Comparison of ENCODE assay signal across 30 cellular contexts in the genomic region with DNA sequence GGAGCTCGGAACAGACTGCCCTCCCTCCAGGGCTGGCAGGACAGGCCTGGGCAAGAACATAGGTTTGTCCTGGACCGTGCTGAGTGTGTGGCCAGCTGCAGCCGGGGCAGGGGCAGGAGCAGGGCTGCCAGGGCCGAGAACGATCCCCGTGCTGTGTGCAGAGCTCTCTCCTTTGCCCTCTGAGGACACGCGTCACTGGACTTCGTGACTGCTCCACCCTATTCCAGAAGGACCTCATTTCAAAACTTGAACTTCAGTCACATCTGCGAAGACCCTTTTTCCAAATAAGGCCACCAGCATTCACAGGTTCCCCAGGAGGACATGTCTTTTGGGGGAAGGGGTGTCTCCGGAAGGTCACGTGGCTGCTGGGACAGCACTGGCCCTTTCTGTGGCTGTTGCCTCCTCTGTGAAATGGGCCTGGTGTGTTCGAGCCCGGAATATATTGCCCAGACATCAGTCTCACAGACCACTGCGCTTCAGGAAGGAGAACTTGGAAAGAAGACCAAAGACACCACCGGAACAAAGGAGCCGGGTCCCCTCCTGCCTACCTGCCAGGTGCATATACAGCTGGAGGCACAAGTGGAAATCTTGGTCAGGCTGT. TPM values are rescaled to one million over a fixed set of nuclear protein-coding genes. Genes with fewer than 3 reads are reported as not detected.
A peak's percentile ranks its signal among the peaks of the same experiment; 100 is the strongest.
DNase-seq lines count a peak whose midpoint lies in the region; ATAC-seq, FAIRE-seq and TF ChIP-seq lines count a peak whose summit lies in the region.
"Had no signal": no experiment of that assay in that cellular context is flagged by ENCODE, and none has a peak within 500 bp of the region (broad histone marks: within the 10 kb centered on the region; RNA-seq: fewer than 3 reads in every experiment).

No MANE protein-coding gene starts in this region.

- H4K91ac ChIP-seq in IMR-90 (ENCODE audit: insufficient read depth, low read depth, low read length) = no peak overlapping the region

- POLR2A ChIA-PET in IMR-90 (lab: Charles Lee; ENCODE audit: unreplicated experiment) = no interaction called here

- no peak overlapping the region for H2AFZ ChIP-seq in IMR-90 (replicated peaks; ENCODE audit: low read length, poor library complexity)

- no peak overlapping the region for H2AK5ac ChIP-seq in IMR-90 (ENCODE audit: low read depth, low read length)

- FAIRE-seq in small intestine (lab: Jason Lieb, UNC) = no peak
- FAIRE-seq: urothelium cell line had no signal

- CTCF ChIA-PET in activated naive CD4-positive, alpha-beta T cell treated with anti-CD3 and anti-CD28 coated beads, Interleukin-2, amount 10 ng/mL, durations not matched to agents 7 days and 5 days (lab: Charles Lee) = interaction anchor here (1.0 kb wide), 1 partner anchor 63 kb away, joined by 4 read pairs; no protein-coding TSS in a partner anchor
- CTCF ChIA-PET in IMR-90 (lab: Yijun Ruan, JAX) = no interaction called here

- peaks cover 24% of the 10 kb centered on the region for H3K4me1 Mint-ChIP-seq in activated naive CD4-positive, alpha-beta T cell treated with anti-CD3 and anti-CD28 coated beads, Interleukin-2, amount 10 ng/mL, durations not matched to agents 7 days and 5 days
- H3K4me1 Mint-ChIP-seq: natural killer cell had no signal

- DNase-seq in activated naive CD4-positive, alpha-beta T cell treated with anti-CD3 and anti-CD28 coated beads, Interleukin-2, amount 10 ng/mL, durations not matched to agents 7 days and 5 days = no peak
- no peak for DNase-seq in activated naive CD4-positive, alpha-beta T cell treated with anti-CD3 and anti-CD28 coated beads, Interleukin-2, amount 50 U/mL, for 16 hours
- DNase-seq in IMR-90 = no peak
- DNase-seq in small intestine = peak; percentile 81
- no peak for DNase-seq in HK-2 (ENCODE audit: unreplicated experiment)
- DNase-seq in NCI-H2227 treated with DMSO at 0.1 percent for 48 hours (lab: John Stamatoyannopoulos, UW) = no peak
- no peak for DNase-seq in right atrium auricular region (ENCODE audit: low spot score)
- DNase-seq: activated CD4-positive, alpha-beta T cell treated with anti-CD3 and anti-CD28 coated beads for 4 hours; effector memory CD4-positive, alpha-beta T cell; gastrocnemius medialis; hypothalamus; KBM-7; left ventricle myocardium inferior; midbrain; natural killer cell; NCI-H1694; NCI-H2171; NCI-H524 treated with DMSO at 0.1 percent for 48 hours; NK-92 treated with Interleukin-12 subunit alpha and Interleukin-12 subunit beta, amount 100 ng/mL, for 24 hours; Peyer's patch; retina; spleen; stimulated activated CD4-positive, alpha-beta T cell treated with anti-CD3 and anti-CD28 coated beads, Interleukin-2, amount 100 ng/mL, for 48 hours; testis had no signal

- H4K20me1 ChIP-seq in IMR-90 (ENCODE audit: insufficient read depth, low read length) = peaks cover 84% of the 10 kb centered on the region

- no peak overlapping the region for H3K4ac ChIP-seq in IMR-90 (ENCODE audit: low read depth, low read length)

- TF ChIP-seq CTCF in IMR-90 (conservative IDR thresholded peaks at IDR 0.05; ENCODE audit: low read depth, low read length) = no peak
- no peak for TF ChIP-seq CTCF in right atrium auricular region (IDR thresholded peaks at IDR 0.05)

- in situ Hi-C loops in IMR-90 (cut with MboI; ENCODE audit: low sequenced_read_pairs) = no loop called here

- H3K36me3 ChIP-seq in IMR-90 (ENCODE audit: control insufficient read depth, insufficient read depth, low read length) = peaks cover 74% of the 10 kb centered on the region
- peaks cover 0 to 15% of the 10 kb centered on the region in 2 donors for H3K36me3 ChIP-seq in duodenal mucosa (ENCODE audit: control insufficient read depth in 1 of 2, insufficient read depth in 2 of 2, low read length in 2 of 2)
- peaks cover 0 to 4% of the 10 kb centered on the region in 2 donors for H3K36me3 ChIP-seq in small intestine (ENCODE audit: control insufficient read depth in 2 of 2, insufficient read depth in 2 of 2, low read length in 2 of 2)
- peaks cover 13% of the 10 kb centered on the region for H3K36me3 ChIP-seq in right atrium auricular region

- no peak overlapping the region for H3K56ac ChIP-seq in IMR-90 (ENCODE audit: extremely low read depth, insufficient read depth, low read length)

- no peak overlapping the region for H4K5ac ChIP-seq in IMR-90 (ENCODE audit: low read depth, low read length)

- BruUV-seq in IMR-90 (replicated peaks; lab: Mats Ljungman, UMichigan) = no TSS peak

- no peak overlapping the region for H2BK20ac ChIP-seq in IMR-90 (ENCODE audit: low read depth, low read length)

- peaks cover 26% of the 10 kb centered on the region for H3K36me3 Mint-ChIP-seq in activated naive CD4-positive, alpha-beta T cell treated with anti-CD3 and anti-CD28 coated beads, Interleukin-2, amount 10 ng/mL, durations not matched to agents 7 days and 5 days
- H3K36me3 Mint-ChIP-seq: natural killer cell had no signal

- WGBS in IMR-90 (ENCODE audit: extremely low coverage in 2 of 2, insufficient read length in 1 of 2), 2 experiments = 95% methylated on average over 4 of the region's 17 CpGs; no CpG with 5 or more reads in 1 of the 2 experiments
- 21 to 71% (median 56%) methylated on average over 17 of the region's 17 CpGs for WGBS in small intestine, 3 donors

- H4K8ac ChIP-seq in IMR-90 (ENCODE audit: low read depth in 2 of 2, low read length in 2 of 2) = no peak overlapping the region

- H3K27me3 ChIP-seq in IMR-90 (ENCODE audit: control insufficient read depth, insufficient read depth, low read length) (no peaks in the 10 kb centered on the region), duodenal mucosa (ENCODE audit: control insufficient read depth in 1 of 2, insufficient read depth in 2 of 2, low read length in 2 of 2) (no peaks in the 10 kb centered on the region), small intestine (ENCODE audit: control insufficient read depth in 2 of 2, insufficient read depth in 2 of 2, low read length in 2 of 2) (no peaks in the 10 kb centered on the region), right atrium auricular region (no peaks in the 10 kb centered on the region)
- H3K27me3 ChIP-seq: gastrocnemius medialis, Peyer's patch, spleen, testis had no signal

- H3K4me3 ChIP-seq in IMR-90 (ENCODE audit: insufficient read depth, low read depth, low read length) (no peak overlapping the region), duodenal mucosa (ENCODE audit: low read depth in 1 of 2, low read length in 2 of 2) (peak overlapping the region in 1 of 2 donors; percentile 31), small intestine (ENCODE audit: low read depth in 1 of 2, low read length in 2 of 2) (peak overlapping the region in 1 of 2 donors; percentile 46), right atrium auricular region (no peak overlapping the region)
- H3K4me3 ChIP-seq: gastrocnemius medialis, left ventricle myocardium inferior, Peyer's patch, spleen, testis had no signal

- H3K9me3 Mint-ChIP-seq in activated naive CD4-positive, alpha-beta T cell treated with anti-CD3 and anti-CD28 coated beads, Interleukin-2, amount 10 ng/mL, durations not matched to agents 7 days and 5 days = no peaks in the 10 kb centered on the region
- H3K9me3 Mint-ChIP-seq: activated T-helper 17 cell treated with anti-CD3 and anti-CD28 coated beads, Interleukin-2, amount 50 U/mL, for 72 hours; CD14-positive monocyte; natural killer cell; stimulated activated memory B cell treated with anti-CD40 and anti-IgM and Interleukin-4, amounts not matched to agents 10 μg/mL and 1 μg/mL and 100 μg/mL, for 72 hours had no signal

- no peak overlapping the region for H2BK5ac ChIP-seq in IMR-90 (ENCODE audit: low read depth, low read length, poor library complexity, severe bottlenecking)

- H2AK9ac ChIP-seq in IMR-90 (replicated peaks; ENCODE audit: low read depth, low read length, poor library complexity) = peak overlapping the region; percentile 13

- H2BK15ac ChIP-seq in IMR-90 (ENCODE audit: low read depth, low read length) = no peak overlapping the region

- H3K9me3 ChIP-seq in IMR-90 (ENCODE audit: control insufficient read depth, insufficient read depth, low read length) (no peaks in the 10 kb centered on the region), duodenal mucosa (ENCODE audit: control insufficient read depth in 1 of 2, low read length in 2 of 2) (no peaks in the 10 kb centered on the region), small intestine (ENCODE audit: control insufficient read depth, low read depth) (no peaks in the 10 kb centered on the region), right atrium auricular region (no peaks in the 10 kb centered on the region)
- H3K9me3 ChIP-seq: gastrocnemius medialis, left ventricle myocardium inferior, Peyer's patch, spleen, testis had no signal

- H3K4me3 Mint-ChIP-seq in activated naive CD4-positive, alpha-beta T cell treated with anti-CD3 and anti-CD28 coated beads, Interleukin-2, amount 10 ng/mL, durations not matched to agents 7 days and 5 days = no peak overlapping the region
- H3K4me3 Mint-ChIP-seq: activated T-helper 17 cell treated with anti-CD3 and anti-CD28 coated beads, Interleukin-2, amount 50 U/mL, for 72 hours; CD14-positive monocyte; natural killer cell; stimulated activated memory B cell treated with anti-CD40 and anti-IgM and Interleukin-4, amounts not matched to agents 10 μg/mL and 1 μg/mL and 100 μg/mL, for 72 hours had no signal

- H3K27ac Mint-ChIP-seq in activated naive CD4-positive, alpha-beta T cell treated with anti-CD3 and anti-CD28 coated beads, Interleukin-2, amount 10 ng/mL, durations not matched to agents 7 days and 5 days = peak overlapping the region; percentile 45
- H3K27ac Mint-ChIP-seq: activated T-helper 17 cell treated with anti-CD3 and anti-CD28 coated beads, Interleukin-2, amount 50 U/mL, for 72 hours; natural killer cell; stimulated activated memory B cell treated with anti-CD40 and anti-IgM and Interleukin-4, amounts not matched to agents 10 μg/mL and 1 μg/mL and 100 μg/mL, for 72 hours had no signal

- TF ChIP-seq RAD21 in IMR-90 (IDR thresholded peaks at IDR 0.05; ENCODE audit: low read length) = no peak

- no peak overlapping the region for H3K23ac ChIP-seq in IMR-90 (ENCODE audit: low read depth, low read length)

- dilution Hi-C loops in IMR-90 (cut with HindIII; ENCODE audit: low sequenced_read_pairs, unreplicated experiment) = no loop called here

- H3K9ac ChIP-seq in IMR-90 (ENCODE audit: low read depth, low read length) (no peak overlapping the region), duodenal mucosa (ENCODE audit: low read depth in 1 of 2, low read length in 2 of 2) (peak overlapping the region; percentile 18 to 54)

- no peak for ATAC-seq in IMR-90 (ENCODE audit: low read depth)
- ATAC-seq: activated T-helper 17 cell treated with anti-CD3 and anti-CD28 coated beads, Interleukin-2, amount 50 U/mL, for 72 hours; esophagus mucosa; gastrocnemius medialis; natural killer cell; stimulated activated memory B cell treated with anti-CD40 and anti-IgM and Interleukin-4, amounts not matched to agents 10 μg/mL and 1 μg/mL and 100 μg/mL, for 72 hours had no signal

- H3K9me1 ChIP-seq in IMR-90 (ENCODE audit: insufficient read depth, low read length) = peaks cover 6% of the 10 kb centered on the region; the same call in 1 of the 2 replicates

- intact Hi-C loops in IMR-90 (cut with micrococcal nuclease) = no loop called here

- H3K27ac ChIP-seq in IMR-90 (ENCODE audit: insufficient read depth, low read length) (no peak overlapping the region), duodenal mucosa (ENCODE audit: low read depth, low read length) (no peak overlapping the region), small intestine (ENCODE audit: low read depth in 1 of 2, low read length in 1 of 2) (peak overlapping the region; percentile 42 to 86), right atrium auricular region (no peak overlapping the region)
- H3K27ac ChIP-seq: gastrocnemius medialis, left ventricle myocardium inferior, spleen had no signal

- H2BK120ac ChIP-seq in IMR-90 (ENCODE audit: low read depth, low read length) = no peak overlapping the region

- H3K4me2 ChIP-seq in IMR-90 (ENCODE audit: low read depth, low read length) = no peak overlapping the region

- no peaks in the 10 kb centered on the region for H3K4me1 ChIP-seq in IMR-90 (ENCODE audit: control insufficient read depth, insufficient read depth, low read length)
- peaks cover 47 to 48% of the 10 kb centered on the region in 2 donors for H3K4me1 ChIP-seq in duodenal mucosa (ENCODE audit: control insufficient read depth in 1 of 2, insufficient read depth in 2 of 2, low read length in 2 of 2)
- peaks cover 0 to 7% of the 10 kb centered on the region in 2 donors for H3K4me1 ChIP-seq in small intestine (ENCODE audit: control insufficient read depth in 2 of 2, insufficient read depth in 1 of 2, low read depth in 1 of 2, low read length in 1 of 2)
- peaks cover 0 to 12% of the 10 kb centered on the region in 2 donors for H3K4me1 ChIP-seq in right atrium auricular region

- H3K27me3 Mint-ChIP-seq in activated naive CD4-positive, alpha-beta T cell treated with anti-CD3 and anti-CD28 coated beads, Interleukin-2, amount 10 ng/mL, durations not matched to agents 7 days and 5 days = no peaks in the 10 kb centered on the region
- H3K27me3 Mint-ChIP-seq: activated T-helper 17 cell treated with anti-CD3 and anti-CD28 coated beads, Interleukin-2, amount 50 U/mL, for 72 hours; stimulated activated memory B cell treated with anti-CD40 and anti-IgM and Interleukin-4, amounts not matched to agents 10 μg/mL and 1 μg/mL and 100 μg/mL, for 72 hours had no signal

- TF ChIP-seq POLR2A in IMR-90 (IDR thresholded peaks at IDR 0.05; ENCODE audit: low read depth, low read length) = no peak

- peaks cover 24 to 87% of the 10 kb centered on the region in 2 experiments for H3K79me1 ChIP-seq in IMR-90 (ENCODE audit: low read depth in 1 of 2, low read length in 2 of 2)

- H3K18ac ChIP-seq in IMR-90 (ENCODE audit: low read depth, low read length) = no peak overlapping the region

- no peak overlapping the region for H3K14ac ChIP-seq in IMR-90 (replicated peaks; ENCODE audit: low read depth, low read length)

RNA-seq across cellular contexts. Expression of gene SLC7A5, which starts 27.6 kb away (rescaled TPM):
- total RNA-seq in IMR-90 (2012; rRNA removed) (11.3 and 13.6 TPM in 2 replicates), right atrium auricular region (10 to 100 TPM in 1 of 2 donors, 1 to 10 TPM in 1; 5.8 to 12.8 TPM)
- polyA plus RNA-seq in IMR-90 (2012; rRNA removed) (87.9 and 101 TPM in 2 replicates), small intestine (10 to 100 TPM in 1 of 3 donors, 1 to 10 TPM in 2; 3.6 to 82.2 (median 4.1) TPM)
- polyA plus RNA-seq in IMR-90 (2012; cell fraction: cytosol; rRNA removed) = 70.4 and 146 TPM in 2 replicates
- 88.7 and 147 TPM in 2 replicates for polyA plus RNA-seq in IMR-90 (2012; cell fraction: nucleus; rRNA removed; ENCODE audit: low replicate concordance)

Comparison
In these comparisons a context has a peak if more than half of its experiments do, and no peak if none do; other contexts are left out.
1. H3K27ac ChIP-seq: peak in small intestine (2 of 2); none in IMR-90 (single experiment), duodenal mucosa (single experiment) and right atrium auricular region (0 of 2).